38 cellular contexts compared by ENCODE assay signal in genomic region chr17:62380253-62380652, GRCh38. TPM values are rescaled to one million over a fixed set of nuclear protein-coding genes. Genes with fewer than 3 reads are reported as not detected.
"Had no signal": no experiment of that assay in that cellular context is flagged by ENCODE, and none has a peak within 500 bp of the region (broad histone marks: within the 10 kb centered on the region; RNA-seq: fewer than 3 reads in every experiment).

TSS of gene EFCAB3 (plus strand) at chr17:62380553. CDS start at chr17:62382980, 2,427 bp downstream.

- DNase-seq: Karpas-422, Kasumi-1, MG63, MM.1S, MV-4-11, NCI-H1048, NCI-H1092, NCI-H1092 treated with DMSO at 0.1 percent for 48 hours, NCI-H1105, NCI-H1105 treated with DMSO at 0.1 percent for 48 hours, NCI-H1417, NCI-H1417 treated with DMSO at 0.1 percent for 48 hours, NCI-H1436, NCI-H1436 treated with DMSO at 0.1 percent for 48 hours, NCI-H146, NCI-H1694, NCI-H1694 treated with DMSO at 0.1 percent for 48 hours, NCI-H187, NCI-H187 treated with DMSO at 0.1 percent for 48 hours, NCI-H1930, NCI-H2029, NCI-H2029 treated with DMSO at 0.1 percent for 48 hours, NCI-H2081, NCI-H2081 treated with DMSO at 0.1 percent for 48 hours, NCI-H2107, NCI-H2171, NCI-H2171 treated with DMSO at 0.1 percent for 48 hours, NCI-H2227 treated with DMSO at 0.1 percent for 48 hours, NCI-H226, NCI-H345, NCI-H446, NCI-H446 treated with DMSO at 0.1 percent for 48 hours, NCI-H510A, NCI-H510A treated with DMSO at 0.1 percent for 48 hours had no signal

- H3K36me3 ChIP-seq: MG63 had no signal

- H3K4me3 ChIP-seq: MG63 had no signal

- H3K9me3 ChIP-seq: MG63 had no signal

RNA-seq across cellular contexts. Expression of gene EFCAB3, which starts in this region (rescaled TPM):
- total RNA-seq: LHCN-M2, M059J, MCF 10A, NCI-H460 had no signal
